In genomic region chr10:13001041-13001886, GRCh38 we compare ENCODE assay signal across 8 cellular contexts. TPM values are rescaled to one million over a fixed set of nuclear protein-coding genes. Genes with fewer than 3 reads are reported as not detected.
A peak's percentile ranks its signal among the peaks of the same experiment; 100 is the strongest.
DNase-seq lines count a peak whose midpoint lies in the region; ATAC-seq, FAIRE-seq and TF ChIP-seq lines count a peak whose summit lies in the region.

CCDC3 (minus strand) TSS chr10:13001713; CDS start chr10:13001570, 143 bp downstream.

- peak within 1 kb of the TSS; percentile 84 for H3K4me3 Mint-ChIP-seq in astrocyte (ENCODE audit: unreplicated experiment)

- peak within 1 kb of the TSS; percentile 69 for H3K4me3 ChIP-seq in ACC112 (ENCODE audit: low read depth, low read length)
- peak within 1 kb of the TSS; percentile 68 for H3K4me3 ChIP-seq in HUES48 (ENCODE audit: low read depth, low read length)
- H3K4me3 ChIP-seq in astrocyte (ENCODE audit: insufficient read depth, low read depth, low read length) = peak within 1 kb of the TSS; percentile 57

- H3K4me2 ChIP-seq in astrocyte (ENCODE audit: low read length) = peak within 1 kb of the TSS; percentile 84

- intact Hi-C loops in left colon (cut with DNase I, micrococcal nuclease) = no loop called here

- H4K20me1 ChIP-seq in astrocyte (ENCODE audit: insufficient read depth, low read length) = peaks cover 8% of the 10 kb centered on the region

- TF ChIP-seq CTCF in astrocyte (IDR thresholded peaks at IDR 0.05; ENCODE audit: insufficient read depth, low read depth, low read length) = no peak

- H2AFZ ChIP-seq in ACC112 (ENCODE audit: low read length, unreplicated experiment) = peak within 1 kb of the TSS; percentile 50
- H2AFZ ChIP-seq in astrocyte (ENCODE audit: low read depth, low read length) = peak within 1 kb of the TSS; percentile 23

- H3K9me3 Mint-ChIP-seq in astrocyte (ENCODE audit: unreplicated experiment) = peaks cover 8% of the 10 kb centered on the region

- peak within 1 kb of the TSS; percentile 64 for H3K27ac Mint-ChIP-seq in astrocyte (ENCODE audit: unreplicated experiment)

- H3K9ac ChIP-seq in HUES48 (ENCODE audit: low read depth, low read length) = no peak within 1 kb of the TSS
- peak within 1 kb of the TSS; percentile 61 for H3K9ac ChIP-seq in astrocyte (ENCODE audit: low read length)

- H3K4me1 ChIP-seq in ACC112 (ENCODE audit: control insufficient read depth, insufficient read depth, low read length, unreplicated experiment) = no peaks in the 10 kb centered on the region
- no peaks in the 10 kb centered on the region for H3K4me1 ChIP-seq in HUES48 (ENCODE audit: control insufficient read depth, insufficient read depth, low read length)
- peaks cover 2% of the 10 kb centered on the region for H3K4me1 ChIP-seq in astrocyte (ENCODE audit: insufficient read depth, low read length)

- peaks cover 68% of the 10 kb centered on the region for H3K27me3 ChIP-seq in ACC112 (ENCODE audit: insufficient read depth, low read length)
- peaks cover 37% of the 10 kb centered on the region for H3K27me3 ChIP-seq in HUES48 (ENCODE audit: control insufficient read depth, insufficient read depth, low read length)
- H3K27me3 ChIP-seq in astrocyte (ENCODE audit: insufficient read depth, low read length) = peaks cover 26% of the 10 kb centered on the region

- peaks cover 10% of the 10 kb centered on the region for H3K36me3 Mint-ChIP-seq in astrocyte (ENCODE audit: low read depth, unreplicated experiment)

- no peaks in the 10 kb centered on the region for H3K79me2 ChIP-seq in ACC112 (ENCODE audit: control insufficient read depth, insufficient read depth, low read length, unreplicated experiment)
- no peaks in the 10 kb centered on the region for H3K79me2 ChIP-seq in astrocyte (ENCODE audit: insufficient read depth, low read length)

- peak; percentile 53 for ATAC-seq in left colon
- peak; percentile 32 for ATAC-seq in stimulated activated naive CD8-positive, alpha-beta T cell treated with anti-CD3 and anti-CD28 coated beads, Interleukin-15, Interleukin-2, amounts not matched to agents 100 U/mL and 50 U/mL, for 24 hours
- ATAC-seq in GM18511 (IDR thresholded peaks at IDR 0.05; ENCODE audit: unreplicated experiment) = no peak

- H3K4me1 Mint-ChIP-seq in astrocyte (ENCODE audit: low read depth, unreplicated experiment) = peaks cover 13% of the 10 kb centered on the region

- no peak within 1 kb of the TSS for H3K27ac ChIP-seq in ACC112 (ENCODE audit: low read depth, low read length)
- H3K27ac ChIP-seq in HUES48 (ENCODE audit: low read depth, low read length) = no peak within 1 kb of the TSS
- no peak within 1 kb of the TSS for H3K27ac ChIP-seq in astrocyte (ENCODE audit: low read depth, low read length)

- DNase-seq in astrocyte (ENCODE audit: low read depth) = no peak
- peak in 1 of 2 donors; percentile 15 for DNase-seq in left colon
- DNase-seq in stimulated activated naive CD8-positive, alpha-beta T cell treated with anti-CD3 and anti-CD28 coated beads, Interleukin-15, Interleukin-2, amounts not matched to agents 100 U/mL and 50 U/mL, for 24 hours = peak; percentile 30
- DNase-seq in HPDE6-E6E7 (ENCODE audit: extremely low spot score) = no peak
- no peak for DNase-seq in OCI-M2 (lab: John Stamatoyannopoulos, UW; ENCODE audit: unreplicated experiment)

- H3K36me3 ChIP-seq in ACC112 (ENCODE audit: insufficient read depth, low read length) (no peaks in the 10 kb centered on the region), HUES48 (ENCODE audit: control insufficient read depth, insufficient read depth, low read length) (no peaks in the 10 kb centered on the region), astrocyte (ENCODE audit: insufficient read depth, low read length) (no peaks in the 10 kb centered on the region)

- H3K27me3 Mint-ChIP-seq in astrocyte (ENCODE audit: low read depth, unreplicated experiment) = peaks cover 48% of the 10 kb centered on the region

- no peaks in the 10 kb centered on the region for H3K9me3 ChIP-seq in HUES48 (ENCODE audit: control insufficient read depth, insufficient read depth, low read length)
- no peaks in the 10 kb centered on the region for H3K9me3 ChIP-seq in astrocyte (ENCODE audit: insufficient read depth, low read depth, low read length)

- no peak for FAIRE-seq in astrocyte (lab: Jason Lieb, UNC)

RNA-seq across cellular contexts. Expression of gene CCDC3, which starts in this region (rescaled TPM):
- 25.8 and 52.1 TPM in 2 replicates for total RNA-seq in astrocyte
- total RNA-seq in left colon = 1 to 10 TPM; 1.0 to 4.0 TPM
